Comparison of ENCODE assay signal across 1 cellular context in genomic region chr1:207669469-207670111, GRCh38.
A peak's percentile ranks its signal among the peaks of the same experiment; 100 is the strongest.
TF ChIP-seq lines count a peak whose summit lies in the region.

No MANE protein-coding gene starts in this region.

TF ChIP-seq in K562, 482 proteins besides CTCF, POLR2A, EP300 and RAD21 (continued from another document):
- no peak for TF ChIP-seq HDAC8 (tag; IDR thresholded peaks at IDR 0.05)
- TF ChIP-seq ZNF444 (CRISPR knock-in tag; IDR thresholded peaks at IDR 0.05), result no peak
- no peak for TF ChIP-seq TCF3 (CRISPR knock-in tag; IDR thresholded peaks at IDR 0.05)
- no peak for TF ChIP-seq RREB1 (CRISPR knock-in tag; IDR thresholded peaks at IDR 0.05)
- TF ChIP-seq TFAM (CRISPR knock-in tag; conservative IDR thresholded peaks at IDR 0.05), result no peak
- no peak for TF ChIP-seq NCOA4 (IDR thresholded peaks at IDR 0.05; ENCODE audit: partially characterized antibody)
- no peak for TF ChIP-seq RBM15 (IDR thresholded peaks at IDR 0.05; ENCODE audit: insufficient read depth, low read length)
- TF ChIP-seq ZNF133 (CRISPR knock-in tag; IDR thresholded peaks at IDR 0.05), result no peak
- peak; percentile 43; the same call in 1 of the 2 replicates for TF ChIP-seq POLR2G (IDR thresholded peaks at IDR 0.05; ENCODE audit: low read depth, low read length)
- TF ChIP-seq COPS2 (conservative IDR thresholded peaks at IDR 0.05), result no peak
- TF ChIP-seq ZNF830 (CRISPR knock-in tag; IDR thresholded peaks at IDR 0.05), result no peak
- TF ChIP-seq ZNF449 (CRISPR knock-in tag; IDR thresholded peaks at IDR 0.05), result no peak
- TF ChIP-seq ZBTB33 (CRISPR knock-in tag; IDR thresholded peaks at IDR 0.05), result peak; percentile 72
- TF ChIP-seq RBM14 (IDR thresholded peaks at IDR 0.05; ENCODE audit: borderline replicate concordance, insufficient read depth, low read depth, low read length), result no peak
- TF ChIP-seq RB1 (IDR thresholded peaks at IDR 0.05; ENCODE audit: low read depth), result no peak
- TF ChIP-seq PHF21A (IDR thresholded peaks at IDR 0.05; ENCODE audit: borderline replicate concordance, low read depth), result no peak
- no peak for TF ChIP-seq POLR3G (IDR thresholded peaks at IDR 0.05; ENCODE audit: extremely low read depth, insufficient read length, insufficient replicate concordance)
